Comparison of ENCODE assay signal across 8 cellular contexts in genomic region chr2:101830555-101830954, GRCh38.
DNase-seq lines count a peak whose midpoint lies in the region; ATAC-seq and TF ChIP-seq lines count a peak whose summit lies in the region.

No MANE protein-coding gene starts in this region.

- H3K27me3 ChIP-seq in ascending aorta, result no peaks in the 10 kb centered on the region
- no peaks in the 10 kb centered on the region for H3K27me3 ChIP-seq in H7 (ENCODE audit: control insufficient read depth, insufficient read depth, low read length)

- intact Hi-C loops in ascending aorta (cut with DNase I), result loop anchor here (2.0 to 5.0 kb wide), 3 partner anchors 134 to 358 kb away; partner anchors contain the start of gene MAP4K4

- H3K27ac ChIP-seq in ascending aorta, result peak overlapping the region; percentile 3 to 56
- peak overlapping the region; percentile 81 for H3K27ac ChIP-seq in mesodermal cell (ENCODE audit: low read depth, low read length, severe bottlenecking)

- ATAC-seq in HG02981 (IDR thresholded peaks at IDR 0.05; ENCODE audit: unreplicated experiment), result peak; percentile 53

- no peak for TF ChIP-seq CTCF in ascending aorta (IDR thresholded peaks at IDR 0.05)

- H3K9me3 ChIP-seq in ascending aorta, result no peaks in the 10 kb centered on the region
- no peaks in the 10 kb centered on the region for H3K9me3 ChIP-seq in mesodermal cell (ENCODE audit: control insufficient read depth, low read length)

- DNase-seq in ELF-1 (ENCODE audit: low read depth, low spot score), result peak; percentile 5
- no peak for DNase-seq in ascending aorta (ENCODE audit: low spot score in 2 of 2)
- DNase-seq in NCI-H1048 (lab: John Stamatoyannopoulos, UW), result no peak
- DNase-seq in H7, result no peak
- DNase-seq in NCI-H1930 (lab: John Stamatoyannopoulos, UW), result no peak
- DNase-seq in activated effector memory CD4-positive, alpha-beta T cell treated with Interleukin-2 at 50 U/mL for 16 hours, result no peak

- H3K4me3 ChIP-seq in ascending aorta (no peak overlapping the region), mesodermal cell (ENCODE audit: extremely low read depth, insufficient read depth, low read length, poor library complexity, severe bottlenecking) (no peak overlapping the region), H7 (ENCODE audit: insufficient read depth, low read depth, low read length) (no peak overlapping the region)

- 92 to 93% methylated on average over 3 to 5 of the region's 5 CpGs for WGBS in mesodermal cell (ENCODE audit: insufficient coverage in 2 of 2), 2 experiments

- peaks cover 0 to 28% of the 10 kb centered on the region in 2 donors for H3K4me1 ChIP-seq in ascending aorta
- peaks cover 49% of the 10 kb centered on the region for H3K4me1 ChIP-seq in mesodermal cell (ENCODE audit: control insufficient read depth, insufficient read depth, low read length, poor library complexity, severe bottlenecking)

- H3K36me3 ChIP-seq in ascending aorta (peaks cover 6 to 15% of the 10 kb centered on the region in 2 donors), mesodermal cell (ENCODE audit: control insufficient read depth, insufficient read depth, low read length) (peaks cover 68% of the 10 kb centered on the region), H7 (replicated peaks; ENCODE audit: control insufficient read depth, insufficient read depth, low read length) (peaks cover 15% of the 10 kb centered on the region)
